ENCODE assay signal across 22 cellular contexts in genomic region chr18:24104486-24104885, GRCh38. TPM values are rescaled to one million over a fixed set of nuclear protein-coding genes. Genes with fewer than 3 reads are reported as not detected.
DNase-seq lines count a peak whose midpoint lies in the region; ATAC-seq and TF ChIP-seq lines count a peak whose summit lies in the region.
"Had no signal": no experiment of that assay in that cellular context is flagged by ENCODE, and none has a peak within 500 bp of the region (broad histone marks: within the 10 kb centered on the region; RNA-seq: fewer than 3 reads in every experiment).

No MANE protein-coding gene starts in this region.

- TF ChIP-seq POLR2A in esophagus muscularis mucosa (IDR thresholded peaks at IDR 0.05; ENCODE audit: low read depth) = no peak
- no peak for TF ChIP-seq POLR2A in heart left ventricle (IDR thresholded peaks at IDR 0.05)

- no peaks in the 10 kb centered on the region for H3K9me3 ChIP-seq in CD4-positive, CD25-positive, alpha-beta regulatory T cell (ENCODE audit: control insufficient read depth in 2 of 2, low read length in 2 of 2)
- H3K9me3 ChIP-seq in CD8-positive, alpha-beta T cell (ENCODE audit: low read length) = no peaks in the 10 kb centered on the region
- no peaks in the 10 kb centered on the region for H3K9me3 ChIP-seq in T-helper 17 cell (ENCODE audit: control insufficient read depth, low read length, poor library complexity, severe bottlenecking)
- H3K9me3 ChIP-seq in esophagus muscularis mucosa = no peaks in the 10 kb centered on the region
- H3K9me3 ChIP-seq in heart left ventricle = no peaks in the 10 kb centered on the region
- H3K9me3 ChIP-seq: BLaER1, SJSA1 had no signal

- 92% methylated on average over 4 of the region's 4 CpGs for WGBS in esophagus muscularis mucosa
- 78 to 84% (median 81%) methylated on average over 4 of the region's 4 CpGs for WGBS in heart left ventricle, 4 donors

- no peak for TF ChIP-seq EP300 in esophagus muscularis mucosa (IDR thresholded peaks at IDR 0.05)

- H3K9me3 Mint-ChIP-seq in CD4-positive, CD25-positive, alpha-beta regulatory T cell = no peaks in the 10 kb centered on the region
- H3K9me3 Mint-ChIP-seq in CD8-positive, alpha-beta T cell = no peaks in the 10 kb centered on the region

- H3K4me1 ChIP-seq in CD4-positive, CD25-positive, alpha-beta regulatory T cell (ENCODE audit: control insufficient read depth, insufficient read depth, low read length, poor library complexity, severe bottlenecking) = no peaks in the 10 kb centered on the region
- no peaks in the 10 kb centered on the region for H3K4me1 ChIP-seq in CD8-positive, alpha-beta T cell (ENCODE audit: insufficient read depth, low read length)
- no peaks in the 10 kb centered on the region for H3K4me1 ChIP-seq in esophagus muscularis mucosa
- H3K4me1 ChIP-seq in heart left ventricle = no peaks in the 10 kb centered on the region
- H3K4me1 ChIP-seq: BLaER1 had no signal

- H3K27me3 ChIP-seq in CD4-positive, CD25-positive, alpha-beta regulatory T cell (ENCODE audit: control insufficient read depth, insufficient read depth, low read length) = no peaks in the 10 kb centered on the region
- no peaks in the 10 kb centered on the region for H3K27me3 ChIP-seq in CD8-positive, alpha-beta T cell (ENCODE audit: insufficient read depth, low read length)
- H3K27me3 ChIP-seq in esophagus muscularis mucosa = no peaks in the 10 kb centered on the region
- no peaks in the 10 kb centered on the region for H3K27me3 ChIP-seq in heart left ventricle
- H3K27me3 ChIP-seq: BLaER1, SJSA1 had no signal

- TF ChIP-seq CTCF in CD8-positive, alpha-beta T cell (IDR thresholded peaks at IDR 0.05) = no peak
- TF ChIP-seq CTCF in esophagus muscularis mucosa (IDR thresholded peaks at IDR 0.05) (no peak), heart left ventricle (IDR thresholded peaks at IDR 0.05) (no peak)

- no peak overlapping the region for H3K4me3 ChIP-seq in CD4-positive, CD25-positive, alpha-beta regulatory T cell (ENCODE audit: low read depth, low read length)
- no peak overlapping the region for H3K4me3 ChIP-seq in CD8-positive, alpha-beta T cell (ENCODE audit: low read depth, low read length)
- H3K4me3 ChIP-seq in esophagus muscularis mucosa = no peak overlapping the region
- H3K4me3 ChIP-seq in heart left ventricle = no peak overlapping the region
- H3K4me3 ChIP-seq: BLaER1, SJSA1 had no signal

- CTCF ChIA-PET in CD8-positive, alpha-beta T cell (lab: Charles Lee) = no interaction called here

- H3K36me3 ChIP-seq in CD4-positive, CD25-positive, alpha-beta regulatory T cell (ENCODE audit: control insufficient read depth, insufficient read depth, low read length) = peaks cover 70% of the 10 kb centered on the region
- peaks cover 16% of the 10 kb centered on the region for H3K36me3 ChIP-seq in CD8-positive, alpha-beta T cell (ENCODE audit: insufficient read depth, low read length)
- H3K36me3 ChIP-seq in esophagus muscularis mucosa (peaks cover 0 to 12% (median 0%) of the 10 kb centered on the region in 4 donors), heart left ventricle (peaks cover 0 to 15% (median 0%) of the 10 kb centered on the region in 9 donors)
- H3K36me3 ChIP-seq: SJSA1 had no signal

- peak overlapping the region in 2 of 3 donors; percentile 11 to 76 for H3K27ac Mint-ChIP-seq in CD4-positive, CD25-positive, alpha-beta regulatory T cell
- H3K27ac Mint-ChIP-seq in CD8-positive, alpha-beta T cell = peak overlapping the region; percentile 50
- peak overlapping the region; percentile 56 for H3K27ac Mint-ChIP-seq in T-helper 17 cell

- POLR2A ChIA-PET in CD8-positive, alpha-beta T cell (lab: Charles Lee) = no interaction called here

- H3K4me1 Mint-ChIP-seq in CD4-positive, CD25-positive, alpha-beta regulatory T cell = peaks cover 21 to 51% (median 42%) of the 10 kb centered on the region in 4 donors
- peaks cover 23% of the 10 kb centered on the region for H3K4me1 Mint-ChIP-seq in CD8-positive, alpha-beta T cell (ENCODE audit: low read depth)
- peaks cover 39% of the 10 kb centered on the region for H3K4me1 Mint-ChIP-seq in T-helper 17 cell

- H3K4me3 Mint-ChIP-seq in CD4-positive, CD25-positive, alpha-beta regulatory T cell = no peak overlapping the region
- no peak overlapping the region for H3K4me3 Mint-ChIP-seq in CD8-positive, alpha-beta T cell
- H3K4me3 Mint-ChIP-seq in T-helper 17 cell = peak overlapping the region; percentile 39

- peaks cover 50% of the 10 kb centered on the region for H3K36me3 Mint-ChIP-seq in CD4-positive, CD25-positive, alpha-beta regulatory T cell
- H3K36me3 Mint-ChIP-seq in CD8-positive, alpha-beta T cell = peaks cover 71% of the 10 kb centered on the region
- H3K36me3 Mint-ChIP-seq in T-helper 17 cell (ENCODE audit: low read depth) = peaks cover 7% of the 10 kb centered on the region

- DNase-seq in CD4-positive, CD25-positive, alpha-beta regulatory T cell = no peak
- no peak for DNase-seq in CD8-positive, alpha-beta T cell
- DNase-seq in T-helper 17 cell = no peak
- peak; percentile 62 for DNase-seq in esophagus muscularis mucosa (ENCODE audit: extremely low spot score)
- no peak for DNase-seq in SKM-1 treated with dmso at 0.1 percent for 144 hours (lab: John Stamatoyannopoulos, UW; ENCODE audit: unreplicated experiment)
- DNase-seq in heart left ventricle = no peak
- no peak for DNase-seq in stimulated activated naive CD4-positive, alpha-beta T cell (lab: John Stamatoyannopoulos, UW)
- DNase-seq: Calu3, DMS153, DND-41, KBM-7, MV-4-11, NCI-H1105, NCI-H146, NCI-H1930, NCI-H446 treated with DMSO at 0.1 percent for 48 hours, NCI-H526, Right ventricle myocardium superior, RPMI8226 had no signal

- no peak for ATAC-seq in CD4-positive, CD25-positive, alpha-beta regulatory T cell (ENCODE audit: low read depth in 2 of 2)
- ATAC-seq in CD8-positive, alpha-beta T cell = no peak
- ATAC-seq in T-helper 17 cell (no peak), GM21825 (IDR thresholded peaks at IDR 0.05; ENCODE audit: unreplicated experiment) (no peak), heart left ventricle (no peak)

- H3K27ac ChIP-seq in CD4-positive, CD25-positive, alpha-beta regulatory T cell (ENCODE audit: insufficient read depth, low read length, poor library complexity, severe bottlenecking) = no peak overlapping the region
- H3K27ac ChIP-seq in CD8-positive, alpha-beta T cell (ENCODE audit: low read depth, low read length) = no peak overlapping the region
- H3K27ac ChIP-seq in esophagus muscularis mucosa (replicated peaks in 1 of 4) (no peak overlapping the region), heart left ventricle (no peak overlapping the region)
- H3K27ac ChIP-seq: BLaER1, SJSA1 had no signal

- intact Hi-C loops in CD8-positive, alpha-beta T cell (cut with DNase I, micrococcal nuclease) = no loop called here
- intact Hi-C loops in esophagus muscularis mucosa (cut with DNase I) = no loop called here
- intact Hi-C loops in heart left ventricle (cut with DNase I) = no loop called here

- H3K27me3 Mint-ChIP-seq in CD4-positive, CD25-positive, alpha-beta regulatory T cell = no peaks in the 10 kb centered on the region
- no peaks in the 10 kb centered on the region for H3K27me3 Mint-ChIP-seq in CD8-positive, alpha-beta T cell (ENCODE audit: low read depth)
- no peaks in the 10 kb centered on the region for H3K27me3 Mint-ChIP-seq in T-helper 17 cell

RNA-seq across cellular contexts. Expression of gene CABYR, which starts 34.4 kb away (rescaled TPM):
- total RNA-seq in CD4-positive, CD25-positive, alpha-beta regulatory T cell = 1.2 TPM
- under 1 TPM in 2 of 4 donors, not detected in 2; 0.19 to 0.56 TPM for polyA plus RNA-seq in CD4-positive, CD25-positive, alpha-beta regulatory T cell
- 1 to 10 TPM in 1 of 2 experiments, under 1 TPM in 1; 0.31 to 1.2 TPM for total RNA-seq in CD8-positive, alpha-beta T cell
- total RNA-seq in T-helper 17 cell = 1 to 10 TPM; 2.4 to 2.6 TPM
- 1 to 10 TPM; 1.3 to 3.3 (median 2.5) TPM for total RNA-seq in esophagus muscularis mucosa
- 1 to 10 TPM in 1 of 9 donors, under 1 TPM in 4, not detected in 4; 0.45 to 1.0 (median 0.66) TPM for total RNA-seq in heart left ventricle
- under 1 TPM; 0.10 to 0.61 TPM for polyA plus RNA-seq in heart left ventricle
- total RNA-seq: Right ventricle myocardium superior had no signal
